Comparison of ENCODE assay signal across 1 cellular context in genomic region chr2:44939074-44940052, GRCh38.
A peak's percentile ranks its signal among the peaks of the same experiment; 100 is the strongest.
TF ChIP-seq lines count a peak whose summit lies in the region.

No MANE protein-coding gene starts in this region.

TF ChIP-seq in HEK293, 187 proteins besides CTCF, POLR2A, EP300 and RAD21 (continued from another document):
- TF ChIP-seq, protein P1, sequence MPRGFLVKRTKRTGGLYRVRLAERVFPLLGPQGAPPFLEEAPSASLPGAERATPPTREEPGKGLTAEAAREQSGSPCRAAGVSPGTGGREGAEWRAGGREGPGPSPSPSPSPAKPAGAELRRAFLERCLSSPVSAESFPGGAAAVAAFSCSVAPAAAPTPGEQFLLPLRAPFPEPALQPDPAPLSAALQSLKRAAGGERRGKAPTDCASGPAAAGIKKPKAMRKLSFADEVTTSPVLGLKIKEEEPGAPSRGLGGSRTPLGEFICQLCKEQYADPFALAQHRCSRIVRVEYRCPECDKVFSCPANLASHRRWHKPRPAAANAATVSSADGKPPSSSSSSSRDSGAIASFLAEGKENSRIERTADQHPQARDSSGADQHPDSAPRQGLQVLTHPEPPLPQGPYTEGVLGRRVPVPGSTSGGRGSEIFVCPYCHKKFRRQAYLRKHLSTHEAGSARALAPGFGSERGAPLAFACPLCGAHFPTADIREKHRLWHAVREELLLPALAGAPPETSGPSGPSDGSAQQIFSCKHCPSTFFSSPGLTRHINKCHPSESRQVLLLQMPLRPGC (tag by site-specific recombination; IDR thresholded peaks at IDR 0.05), result no peak
- TF ChIP-seq, protein P2, sequence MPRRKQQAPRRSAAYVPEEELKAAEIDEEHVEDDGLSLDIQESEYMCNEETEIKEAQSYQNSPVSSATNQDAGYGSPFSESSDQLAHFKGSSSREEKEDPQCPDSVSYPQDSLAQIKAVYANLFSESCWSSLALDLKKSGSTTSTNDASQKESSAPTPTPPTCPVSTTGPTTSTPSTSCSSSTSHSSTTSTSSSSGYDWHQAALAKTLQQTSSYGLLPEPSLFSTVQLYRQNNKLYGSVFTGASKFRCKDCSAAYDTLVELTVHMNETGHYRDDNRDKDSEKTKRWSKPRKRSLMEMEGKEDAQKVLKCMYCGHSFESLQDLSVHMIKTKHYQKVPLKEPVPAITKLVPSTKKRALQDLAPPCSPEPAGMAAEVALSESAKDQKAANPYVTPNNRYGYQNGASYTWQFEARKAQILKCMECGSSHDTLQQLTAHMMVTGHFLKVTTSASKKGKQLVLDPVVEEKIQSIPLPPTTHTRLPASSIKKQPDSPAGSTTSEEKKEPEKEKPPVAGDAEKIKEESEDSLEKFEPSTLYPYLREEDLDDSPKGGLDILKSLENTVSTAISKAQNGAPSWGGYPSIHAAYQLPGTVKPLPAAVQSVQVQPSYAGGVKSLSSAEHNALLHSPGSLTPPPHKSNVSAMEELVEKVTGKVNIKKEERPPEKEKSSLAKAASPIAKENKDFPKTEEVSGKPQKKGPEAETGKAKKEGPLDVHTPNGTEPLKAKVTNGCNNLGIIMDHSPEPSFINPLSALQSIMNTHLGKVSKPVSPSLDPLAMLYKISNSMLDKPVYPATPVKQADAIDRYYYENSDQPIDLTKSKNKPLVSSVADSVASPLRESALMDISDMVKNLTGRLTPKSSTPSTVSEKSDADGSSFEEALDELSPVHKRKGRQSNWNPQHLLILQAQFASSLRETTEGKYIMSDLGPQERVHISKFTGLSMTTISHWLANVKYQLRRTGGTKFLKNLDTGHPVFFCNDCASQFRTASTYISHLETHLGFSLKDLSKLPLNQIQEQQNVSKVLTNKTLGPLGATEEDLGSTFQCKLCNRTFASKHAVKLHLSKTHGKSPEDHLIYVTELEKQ (tag by site-specific recombination; IDR thresholded peaks at IDR 0.05; ENCODE audit: borderline replicate concordance), result no peak
- TF ChIP-seq SP7 (tag by site-specific recombination; IDR thresholded peaks at IDR 0.05), result no peak
- TF ChIP-seq TRIM28 (IDR thresholded peaks at IDR 0.05; ENCODE audit: borderline replicate concordance, low read length), result no peak
- TF ChIP-seq ZNF792 (tag by site-specific recombination; IDR thresholded peaks at IDR 0.05), result no peak
- TF ChIP-seq, protein P3, sequence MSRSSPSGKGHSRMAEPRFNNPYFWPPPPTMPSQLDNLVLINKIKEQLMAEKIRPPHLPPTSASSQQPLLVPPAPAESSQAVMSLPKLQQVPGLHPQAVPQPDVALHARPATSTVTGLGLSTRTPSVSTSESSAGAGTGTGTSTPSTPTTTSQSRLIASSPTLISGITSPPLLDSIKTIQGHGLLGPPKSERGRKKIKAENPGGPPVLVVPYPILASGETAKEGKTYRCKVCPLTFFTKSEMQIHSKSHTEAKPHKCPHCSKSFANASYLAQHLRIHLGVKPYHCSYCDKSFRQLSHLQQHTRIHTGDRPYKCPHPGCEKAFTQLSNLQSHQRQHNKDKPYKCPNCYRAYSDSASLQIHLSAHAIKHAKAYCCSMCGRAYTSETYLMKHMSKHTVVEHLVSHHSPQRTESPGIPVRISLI (tag by site-specific recombination; IDR thresholded peaks at IDR 0.05), result no peak
- TF ChIP-seq ZNF366 (tag by site-specific recombination; conservative IDR thresholded peaks at IDR 0.05), result no peak
- no peak for TF ChIP-seq ZNF174 (tag by site-specific recombination; IDR thresholded peaks at IDR 0.05)
- no peak for TF ChIP-seq ZNF48 (tag by site-specific recombination; IDR thresholded peaks at IDR 0.05)
- no peak for TF ChIP-seq ZSCAN18 (tag by site-specific recombination; IDR thresholded peaks at IDR 0.05)
- TF ChIP-seq ZNF571 (tag by site-specific recombination; IDR thresholded peaks at IDR 0.05), result no peak
- TF ChIP-seq ZNF837 (tag by site-specific recombination; IDR thresholded peaks at IDR 0.05), result no peak
- TF ChIP-seq ZBTB7A (tag by site-specific recombination; IDR thresholded peaks at IDR 0.05; ENCODE audit: low read depth), result no peak
- TF ChIP-seq, protein P4, sequence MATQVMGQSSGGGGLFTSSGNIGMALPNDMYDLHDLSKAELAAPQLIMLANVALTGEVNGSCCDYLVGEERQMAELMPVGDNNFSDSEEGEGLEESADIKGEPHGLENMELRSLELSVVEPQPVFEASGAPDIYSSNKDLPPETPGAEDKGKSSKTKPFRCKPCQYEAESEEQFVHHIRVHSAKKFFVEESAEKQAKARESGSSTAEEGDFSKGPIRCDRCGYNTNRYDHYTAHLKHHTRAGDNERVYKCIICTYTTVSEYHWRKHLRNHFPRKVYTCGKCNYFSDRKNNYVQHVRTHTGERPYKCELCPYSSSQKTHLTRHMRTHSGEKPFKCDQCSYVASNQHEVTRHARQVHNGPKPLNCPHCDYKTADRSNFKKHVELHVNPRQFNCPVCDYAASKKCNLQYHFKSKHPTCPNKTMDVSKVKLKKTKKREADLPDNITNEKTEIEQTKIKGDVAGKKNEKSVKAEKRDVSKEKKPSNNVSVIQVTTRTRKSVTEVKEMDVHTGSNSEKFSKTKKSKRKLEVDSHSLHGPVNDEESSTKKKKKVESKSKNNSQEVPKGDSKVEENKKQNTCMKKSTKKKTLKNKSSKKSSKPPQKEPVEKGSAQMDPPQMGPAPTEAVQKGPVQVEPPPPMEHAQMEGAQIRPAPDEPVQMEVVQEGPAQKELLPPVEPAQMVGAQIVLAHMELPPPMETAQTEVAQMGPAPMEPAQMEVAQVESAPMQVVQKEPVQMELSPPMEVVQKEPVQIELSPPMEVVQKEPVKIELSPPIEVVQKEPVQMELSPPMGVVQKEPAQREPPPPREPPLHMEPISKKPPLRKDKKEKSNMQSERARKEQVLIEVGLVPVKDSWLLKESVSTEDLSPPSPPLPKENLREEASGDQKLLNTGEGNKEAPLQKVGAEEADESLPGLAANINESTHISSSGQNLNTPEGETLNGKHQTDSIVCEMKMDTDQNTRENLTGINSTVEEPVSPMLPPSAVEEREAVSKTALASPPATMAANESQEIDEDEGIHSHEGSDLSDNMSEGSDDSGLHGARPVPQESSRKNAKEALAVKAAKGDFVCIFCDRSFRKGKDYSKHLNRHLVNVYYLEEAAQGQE (tag by site-specific recombination; IDR thresholded peaks at IDR 0.05), result no peak
- TF ChIP-seq MZF1 (tag by site-specific recombination; IDR thresholded peaks at IDR 0.05; ENCODE audit: borderline replicate concordance), result no peak
- TF ChIP-seq ZBTB26 (tag by site-specific recombination; optimal IDR thresholded peaks at IDR 0.05), result peak; percentile 14
- TF ChIP-seq ZNF2 (tag by site-specific recombination; IDR thresholded peaks at IDR 0.05), result no peak
- 0 out of 2 replicates have a peak, but pooled peaks have one; percentile 19 for TF ChIP-seq PATZ1 (tag by site-specific recombination; IDR thresholded peaks at IDR 0.05)
- TF ChIP-seq SP2 (tag by site-specific recombination; IDR thresholded peaks at IDR 0.05), result peak; percentile 30; the same call in 1 of the 2 replicates
- no peak for TF ChIP-seq ZSCAN16 (tag by site-specific recombination; IDR thresholded peaks at IDR 0.05)
- TF ChIP-seq ZNF350 (tag by site-specific recombination; IDR thresholded peaks at IDR 0.05), result no peak
TF ChIP-seq in HEK293: peak in this region for 6.
